ENCODE assay signal across 8 cellular contexts in the genomic region with DNA sequence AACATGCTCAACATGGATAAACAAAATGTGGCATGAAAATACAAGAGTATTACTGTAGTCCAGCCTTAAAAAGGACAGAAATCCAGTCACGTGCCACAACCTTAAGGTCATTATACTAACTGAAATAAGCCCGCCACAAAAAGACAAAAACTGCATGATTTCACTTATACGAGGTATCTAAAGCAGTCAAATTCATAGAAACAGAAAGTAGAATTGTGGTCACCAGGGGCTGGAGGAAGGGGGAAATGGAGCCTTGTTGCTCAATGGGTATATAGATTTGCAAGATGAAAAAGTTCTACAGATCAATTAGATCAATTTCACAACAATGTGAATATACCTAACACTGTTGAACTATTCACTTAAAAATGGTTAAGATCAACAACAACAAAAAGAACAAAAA. TPM values are rescaled to one million over a fixed set of nuclear protein-coding genes. Genes with fewer than 3 reads are reported as not detected.
DNase-seq lines count a peak whose midpoint lies in the region; ATAC-seq and TF ChIP-seq lines count a peak whose summit lies in the region.
"Had no signal": no experiment of that assay in that cellular context is flagged by ENCODE, and none has a peak within 500 bp of the region (broad histone marks: within the 10 kb centered on the region; RNA-seq: fewer than 3 reads in every experiment).

No MANE protein-coding gene starts in this region.

- TF ChIP-seq CTCF in prostate gland (IDR thresholded peaks at IDR 0.05), result no peak

- peaks cover 3% of the 10 kb centered on the region for H3K4me1 ChIP-seq in prostate gland (replicated peaks)

- no peaks in the 10 kb centered on the region for H3K36me3 ChIP-seq in prostate gland

- H3K27me3 ChIP-seq in prostate gland (replicated peaks; ENCODE audit: insufficient read depth), result no peaks in the 10 kb centered on the region

- H3K4me3 Mint-ChIP-seq in naive B cell, result peak overlapping the region; percentile 25 to 63 (median 47)

- H3K27ac ChIP-seq in prostate gland, result no peak overlapping the region

- no peaks in the 10 kb centered on the region for H3K27me3 Mint-ChIP-seq in naive B cell

- H3K9me3 Mint-ChIP-seq in naive B cell, result peaks cover 0 to 2% (median 0%) of the 10 kb centered on the region in 7 donors

- 89% methylated on average over 3 of the region's 3 CpGs for WGBS in prostate gland

- peaks cover 5 to 17% of the 10 kb centered on the region in 2 donors for H3K36me3 Mint-ChIP-seq in naive B cell

- DNase-seq in KBM-7 (peak; percentile 17), naive B cell (peak; percentile 57), prostate gland (ENCODE audit: low spot score) (no peak), cerebellum (ENCODE audit: low spot score) (no peak)
- no peak for DNase-seq in stimulated activated CD4-positive, alpha-beta T cell treated with anti-CD3 and anti-CD28 coated beads, Interleukin-15, amount 100 ng/mL, for 24 hours
- DNase-seq: NCI-H510A treated with DMSO at 0.1 percent for 48 hours had no signal

- H3K4me1 Mint-ChIP-seq in naive B cell, result peaks cover 63 to 90% (median 78%) of the 10 kb centered on the region in 3 donors

- no peak overlapping the region for H3K4me3 ChIP-seq in prostate gland

- intact Hi-C loops in prostate gland (cut with DNase I), result no loop called here

- no peaks in the 10 kb centered on the region for H3K9me3 ChIP-seq in prostate gland

- TF ChIP-seq POLR2A in prostate gland (IDR thresholded peaks at IDR 0.05), result no peak

- ATAC-seq in GM18909 (IDR thresholded peaks at IDR 0.05; ENCODE audit: poor library complexity, unreplicated experiment), result peak; percentile 93
- peak; percentile 86 for ATAC-seq in HG02610 (IDR thresholded peaks at IDR 0.05; ENCODE audit: unreplicated experiment)
- ATAC-seq in naive B cell (ENCODE audit: low read depth in 2 of 2), result peak; percentile 95

- in situ Hi-C loops in KBM-7 (cut with MboI; ENCODE audit: low pct_unique_long_range_greater_than_20kb, low sequenced_read_pairs), result no loop called here

- H3K27ac Mint-ChIP-seq in naive B cell, result peak overlapping the region; percentile 2 to 88 (median 78)

RNA-seq across cellular contexts. Expression of gene GLB1, which starts 7.4 kb away (rescaled TPM):
- 10 to 100 TPM; 32.6 to 42.8 (median 39.9) TPM for polyA plus RNA-seq in naive B cell (ENCODE audit: low read depth in 6 of 6)
- total RNA-seq in prostate gland, result 10 to 100 TPM; 49.5 to 77.5 TPM
- total RNA-seq in cerebellum, result 29.4 TPM

RNA-seq across cellular contexts. Expression of gene TMPPE, which starts 7.4 kb away (rescaled TPM):
- 1 to 10 TPM in 4 of 6 donors, under 1 TPM in 1, not detected in 1; 0.50 to 2.0 (median 1.5) TPM for polyA plus RNA-seq in naive B cell (ENCODE audit: low read depth in 6 of 6)
- 1 to 10 TPM; 7.2 to 7.6 TPM for total RNA-seq in prostate gland
- total RNA-seq in cerebellum, result 10.5 TPM

RNA-seq across cellular contexts. Expression of gene CRTAP, which starts 24.3 kb away (rescaled TPM):
- polyA plus RNA-seq in naive B cell (ENCODE audit: low read depth in 6 of 6), result 10 to 100 TPM; 66.0 to 87.6 (median 75.1) TPM
- 100 to 1,000 TPM; 182 to 229 TPM for total RNA-seq in prostate gland
- 23.8 TPM for total RNA-seq in cerebellum

Comparison
In these comparisons a context has a peak if more than half of its experiments do, and no peak if none do; other contexts are left out.
1. DNase-seq: peak in KBM-7 (single experiment) and naive B cell (single experiment); none in prostate gland (single experiment), stimulated activated CD4-positive, alpha-beta T cell treated with anti-CD3 and anti-CD28 coated beads, Interleukin-15, amount 100 ng/mL, for 24 hours (single experiment) and cerebellum (single experiment).
2. Peak in every context shown above with its lines, with median percentiles within 50 percentile points of each other: ATAC-seq.